In genomic region chr16:31157136-31157535, GRCh38 we compare ENCODE assay signal across 1 cellular context.
TF ChIP-seq lines count a peak whose summit lies in the region.

No MANE protein-coding gene starts in this region.

TF ChIP-seq in HepG2, 621 proteins besides CTCF, POLR2A, EP300 and RAD21:
- TF ChIP-seq HNF1A (IDR thresholded peaks at IDR 0.05; ENCODE audit: low read depth) (no peak), HNF1A (CRISPR knock-in tag; IDR thresholded peaks at IDR 0.05; ENCODE audit: borderline replicate concordance) (no peak), ZNF652 (CRISPR knock-in tag; IDR thresholded peaks at IDR 0.05; ENCODE audit: borderline replicate concordance, low read depth) (no peak), TAF15 (IDR thresholded peaks at IDR 0.05; ENCODE audit: low read depth, low read length, poor library complexity, severe bottlenecking) (no peak), YEATS2 (CRISPR knock-in tag; IDR thresholded peaks at IDR 0.05; ENCODE audit: borderline replicate concordance) (no peak), AFF4 (CRISPR knock-in tag; IDR thresholded peaks at IDR 0.05) (no peak), EZH2 (conservative IDR thresholded peaks at IDR 0.05; ENCODE audit: low read depth, low read length) (peak; percentile 77; the same call in 1 of the 2 replicates)
